ENCODE assay signal across 11 cellular contexts in the genomic region with DNA sequence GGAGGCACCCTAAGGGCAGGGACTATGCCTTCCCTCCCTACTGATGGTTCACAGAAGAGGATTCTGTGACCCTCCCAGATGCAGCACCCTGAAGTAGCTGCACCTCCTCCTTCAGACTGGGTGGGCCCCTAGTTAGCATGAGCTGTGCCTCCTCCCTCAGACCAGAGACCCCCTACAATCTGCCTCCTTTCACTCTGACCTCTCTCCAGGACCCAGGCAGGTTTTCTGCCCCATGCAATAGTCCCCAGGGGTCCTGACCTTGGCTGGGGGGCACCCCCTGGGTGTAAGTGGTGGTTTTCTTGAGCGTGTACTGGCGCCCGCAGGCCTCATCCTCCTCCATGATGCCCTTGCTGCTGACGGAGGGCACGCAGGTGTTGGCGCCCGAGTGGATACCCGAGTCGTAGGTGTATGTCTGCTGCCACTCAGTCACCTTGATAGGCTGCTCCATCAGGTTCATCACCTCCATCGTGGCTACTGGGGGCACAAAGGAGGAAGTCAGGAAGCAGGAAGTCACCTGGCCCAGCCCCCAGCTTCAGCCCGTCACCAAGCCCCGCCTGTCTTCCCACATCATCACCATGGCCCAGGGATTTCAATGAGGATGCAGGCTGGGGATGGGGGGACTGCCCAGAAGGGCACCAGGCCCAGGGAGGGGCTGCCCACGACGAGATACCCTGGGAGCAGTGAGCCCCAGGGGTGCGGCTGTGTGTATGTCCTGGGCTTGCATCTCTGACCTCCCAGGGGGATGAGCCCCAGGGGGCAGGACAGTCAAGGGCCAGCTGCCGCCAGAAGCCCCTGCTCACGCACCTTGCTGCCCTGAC. TPM values are rescaled to one million over a fixed set of nuclear protein-coding genes. Genes with fewer than 3 reads are reported as not detected.
DNase-seq lines count a peak whose midpoint lies in the region; ATAC-seq and TF ChIP-seq lines count a peak whose summit lies in the region.
"Had no signal": no experiment of that assay in that cellular context is flagged by ENCODE, and none has a peak within 500 bp of the region (broad histone marks: within the 10 kb centered on the region; RNA-seq: fewer than 3 reads in every experiment).

No MANE protein-coding gene starts in this region.

- peaks cover 52% of the 10 kb centered on the region for H3K4me1 ChIP-seq in BLaER1

- TF ChIP-seq CTCF in endothelial cell (IDR thresholded peaks at IDR 0.05; ENCODE audit: unreplicated experiment) = no peak

- H3K9me3 ChIP-seq in BLaER1 = no peaks in the 10 kb centered on the region
- H3K9me3 ChIP-seq: gastroesophageal sphincter, ovary had no signal

- H3K27ac Mint-ChIP-seq in endothelial cell (ENCODE audit: unreplicated experiment) = no peak overlapping the region

- H3K9me3 Mint-ChIP-seq in endothelial cell (ENCODE audit: unreplicated experiment) = no peaks in the 10 kb centered on the region

- H3K9ac ChIP-seq in BLaER1 = peak overlapping the region; percentile 49; the same call in 1 of the 2 replicates
- H3K9ac ChIP-seq: KMS-11 had no signal

- H4K20me1 ChIP-seq in BLaER1 = peaks cover 100% of the 10 kb centered on the region

- H3K27ac ChIP-seq in BLaER1 = peak overlapping the region; percentile 60
- H3K27ac ChIP-seq: gastroesophageal sphincter, KMS-11, ovary had no signal

- H3K36me3 Mint-ChIP-seq in endothelial cell (ENCODE audit: low read depth, unreplicated experiment) = peaks cover 37% of the 10 kb centered on the region

- H3K27me3 Mint-ChIP-seq in endothelial cell (ENCODE audit: unreplicated experiment) = peaks cover 21% of the 10 kb centered on the region

- peak overlapping the region; percentile 99 for H3K4me2 ChIP-seq in BLaER1
- H3K4me2 ChIP-seq: KMS-11 had no signal

- DNase-seq in endothelial cell (ENCODE audit: low spot score) = no peak
- DNase-seq: activated CD4-positive, alpha-beta T cell treated with anti-CD3 and anti-CD28 coated beads for 1 hour; anterior cingulate cortex; NCI-H82; stimulated activated CD8-positive, alpha-beta memory T cell treated with anti-CD3 and anti-CD28 coated beads, Interleukin-4, amount 100 ng/mL, for 48 hours had no signal

- H3K36me3 ChIP-seq in BLaER1 = peaks cover 91% of the 10 kb centered on the region
- H3K36me3 ChIP-seq: ovary had no signal

- H3K4me1 Mint-ChIP-seq in endothelial cell (ENCODE audit: unreplicated experiment) = peaks cover 48% of the 10 kb centered on the region

- H3K4me3 ChIP-seq in BLaER1 = no peak overlapping the region
- H3K4me3 ChIP-seq: gastroesophageal sphincter, ovary had no signal

- peak overlapping the region; percentile 25 for H3K4me3 Mint-ChIP-seq in endothelial cell (ENCODE audit: unreplicated experiment)

- no peaks in the 10 kb centered on the region for H3K27me3 ChIP-seq in BLaER1
- H3K27me3 ChIP-seq: ovary had no signal

- ATAC-seq in GM21447 (IDR thresholded peaks at IDR 0.05; ENCODE audit: unreplicated experiment) (no peak), GM19351 (IDR thresholded peaks at IDR 0.05; ENCODE audit: unreplicated experiment) (no peak)
- ATAC-seq: gastroesophageal sphincter had no signal

RNA-seq across cellular contexts. Expression of gene JUP, which starts 14.9 kb away (rescaled TPM):
- total RNA-seq in endothelial cell (ENCODE audit: unreplicated experiment) = 330 TPM

RNA-seq across cellular contexts. Expression of gene HAP1, which starts 37.2 kb away (rescaled TPM):
- total RNA-seq in endothelial cell (ENCODE audit: unreplicated experiment) = 18.1 TPM

RNA-seq across cellular contexts. Expression of gene P3H4, which starts 40.2 kb away (rescaled TPM):
- total RNA-seq in endothelial cell (ENCODE audit: unreplicated experiment) = 22.6 TPM

RNA-seq across cellular contexts. Expression of gene FKBP10, which starts 41.2 kb away (rescaled TPM):
- 167 TPM for total RNA-seq in endothelial cell (ENCODE audit: unreplicated experiment)

RNA-seq across cellular contexts. Expression of gene GAST, which starts 59.5 kb away (rescaled TPM):
- total RNA-seq in endothelial cell (ENCODE audit: unreplicated experiment) = not detected
- total RNA-seq: gastroesophageal sphincter, ovary had no signal
